20 cellular contexts compared by ENCODE assay signal in the genomic region with DNA sequence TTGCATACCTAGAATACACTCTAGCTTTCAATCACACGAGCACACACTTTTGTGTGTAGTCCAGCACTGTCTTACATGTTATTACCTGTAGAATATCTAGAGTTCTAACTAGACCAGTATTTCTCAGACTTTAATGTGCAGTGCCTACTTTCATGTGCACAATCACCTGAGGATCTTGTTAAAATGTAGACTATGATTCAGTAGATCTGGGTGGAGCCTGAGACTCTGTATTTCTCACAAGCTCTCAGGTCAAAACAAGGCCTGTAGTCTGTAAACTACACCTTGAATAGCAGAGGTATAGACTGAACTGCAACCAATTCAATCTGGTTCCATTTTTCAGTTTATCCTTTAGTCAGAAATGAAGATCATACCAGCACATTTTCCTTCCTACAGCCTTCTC.
"Had no signal": no experiment of that assay in that cellular context is flagged by ENCODE, and none has a peak within 500 bp of the region (broad histone marks: within the 10 kb centered on the region; RNA-seq: fewer than 3 reads in every experiment).

No MANE protein-coding gene starts in this region.

- H3K4me3 ChIP-seq: MG63 had no signal

- ATAC-seq: HepG2 had no signal

- DNase-seq: IMR-90, Karpas-422, KG1, MG63, NCI-H1092, NCI-H1105 treated with DMSO at 0.1 percent for 48 hours, NCI-H1417 treated with DMSO at 0.1 percent for 48 hours, NCI-H187, NCI-H2029, NCI-H2081 treated with DMSO at 0.1 percent for 48 hours, NCI-H2171, NCI-H226, NCI-H446, NCI-H510A, NCI-H524 treated with DMSO at 0.1 percent for 48 hours, NCI-H69, NCI-H774, SHP77, SK-N-SH had no signal
